26 cellular contexts compared by ENCODE assay signal in the genomic region with DNA sequence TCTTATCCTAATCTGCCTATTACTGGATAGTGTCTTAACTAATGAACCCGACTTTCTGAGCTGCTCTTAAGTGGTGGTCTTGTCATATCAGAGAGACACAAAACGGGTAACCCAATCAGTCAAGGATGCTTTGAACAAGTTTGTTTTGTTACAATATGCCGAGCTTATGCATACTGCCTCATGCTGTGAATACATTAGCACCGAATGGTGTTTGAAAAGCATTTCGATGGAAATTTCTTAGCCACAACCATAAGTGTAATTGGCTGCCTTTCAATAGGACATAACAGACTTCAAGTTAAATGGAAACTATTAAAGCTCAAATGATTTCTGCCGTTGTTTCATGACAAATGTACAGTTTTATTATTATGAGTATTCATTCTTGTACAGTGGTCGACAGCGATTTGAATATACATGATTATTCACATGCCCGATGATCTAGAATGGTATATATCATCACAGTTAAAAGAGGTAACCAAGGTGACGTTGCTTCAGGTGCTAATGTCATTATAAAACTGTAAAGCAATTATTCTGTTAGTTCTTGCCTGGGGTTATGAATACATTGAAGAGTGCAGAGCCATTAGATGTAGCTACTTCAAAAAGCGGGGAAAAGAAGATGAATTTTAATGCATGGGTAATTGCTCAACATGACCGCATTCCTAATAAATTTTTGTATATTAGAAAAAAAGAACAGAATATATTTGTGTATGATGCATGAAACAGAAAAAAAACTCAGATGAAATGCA.
"Had no signal": no experiment of that assay in that cellular context is flagged by ENCODE, and none has a peak within 500 bp of the region (broad histone marks: within the 10 kb centered on the region; RNA-seq: fewer than 3 reads in every experiment).

No MANE protein-coding gene starts in this region.

- H3K9me3 Mint-ChIP-seq: activated CD4-positive, alpha-beta T cell treated with anti-CD3 and anti-CD28 coated beads, Interleukin-2, amount 10 ng/mL, durations not matched to agents 7 days and 5 days; activated CD8-positive, alpha-beta T cell treated with anti-CD3 and anti-CD28 coated beads for 36 hours; activated naive CD8-positive, alpha-beta T cell treated with anti-CD3 and anti-CD28 coated beads, Interleukin-2, amount 50 U/mL, for 24 hours; activated T-helper 1 cell treated with anti-CD3 and anti-CD28 coated beads, Interleukin-12 subunit alpha, Interleukin-12 subunit beta, Interleukin-2, Interleukin-4 antibody, amounts not matched to agents 30 ng/mL and 10 ng/mL and 1 ng/mL, durations not matched to agents 14 hours and 24 hours and 36 hours; mesothelial cell of epicardium; natural killer cell; stimulated activated naive CD8-positive, alpha-beta T cell treated with anti-CD3 and anti-CD28 coated beads, Interleukin-15, Interleukin-2, amounts not matched to agents 100 ng/mL and 50 ng/mL, for 24 hours had no signal

- DNase-seq: activated CD4-positive, alpha-beta T cell treated with anti-CD3 and anti-CD28 coated beads, Interleukin-2, amount 10 ng/mL, durations not matched to agents 7 days and 5 days; activated CD4-positive, CD25-positive, alpha-beta regulatory T cell treated with anti-CD3 and anti-CD28 coated beads, Interleukin-2, amount 50 U/mL, for 72 hours; activated CD8-positive, alpha-beta memory T cell treated with anti-CD3 and anti-CD28 coated beads, Interleukin-2, amount 10 ng/mL, durations not matched to agents 7 days and 5 days; activated CD8-positive, alpha-beta T cell treated with anti-CD3 and anti-CD28 coated beads for 36 hours; activated gamma-delta T cell; activated naive CD4-positive, alpha-beta T cell treated with anti-CD3 and anti-CD28 coated beads, Interleukin-2, amount 50 U/mL, for 16 hours; activated naive CD8-positive, alpha-beta T cell treated with anti-CD3 and anti-CD28 coated beads, Interleukin-2, amount 50 U/mL, for 24 hours; activated T-cell treated with anti-CD3 and anti-CD28 coated beads for 4 hours; cerebellar nuclear complex; hippocampal formation; left ventricle myocardium inferior; natural killer cell; pancreas; psoas muscle; right cardiac atrium; stimulated activated CD4-positive, alpha-beta T cell treated with anti-CD3 and anti-CD28 coated beads, Interleukin-4, amount 100 ng/mL, for 24 hours; substantia nigra; thyroid gland had no signal

- ATAC-seq: activated CD8-positive, alpha-beta memory T cell treated with anti-CD3 and anti-CD28 coated beads, Interleukin-2, amount 10 ng/mL, durations not matched to agents 7 days and 5 days; activated CD8-positive, alpha-beta T cell treated with anti-CD3 and anti-CD28 coated beads for 36 hours; activated naive CD8-positive, alpha-beta T cell treated with anti-CD3 and anti-CD28 coated beads, Interleukin-2, amount 50 U/mL, for 24 hours; natural killer cell; pancreas; psoas muscle; right cardiac atrium had no signal

- FAIRE-seq: frontal cortex, pancreas had no signal

- H3K4me3 Mint-ChIP-seq: activated CD4-positive, alpha-beta T cell treated with anti-CD3 and anti-CD28 coated beads, Interleukin-2, amount 10 ng/mL, durations not matched to agents 7 days and 5 days; activated CD8-positive, alpha-beta memory T cell treated with anti-CD3 and anti-CD28 coated beads, Interleukin-2, amount 10 ng/mL, durations not matched to agents 7 days and 5 days; activated CD8-positive, alpha-beta T cell treated with anti-CD3 and anti-CD28 coated beads for 36 hours; activated naive CD8-positive, alpha-beta T cell treated with anti-CD3 and anti-CD28 coated beads, Interleukin-2, amount 50 U/mL, for 24 hours; activated T-helper 1 cell treated with anti-CD3 and anti-CD28 coated beads, Interleukin-12 subunit alpha, Interleukin-12 subunit beta, Interleukin-2, Interleukin-4 antibody, amounts not matched to agents 30 ng/mL and 10 ng/mL and 1 ng/mL, durations not matched to agents 14 hours and 24 hours and 36 hours; mesothelial cell of epicardium; natural killer cell; stimulated activated naive CD8-positive, alpha-beta T cell treated with anti-CD3 and anti-CD28 coated beads, Interleukin-15, Interleukin-2, amounts not matched to agents 100 ng/mL and 50 ng/mL, for 24 hours had no signal

- H3K27me3 ChIP-seq: neutrophil, thyroid gland had no signal

- H3K36me3 Mint-ChIP-seq: activated CD8-positive, alpha-beta memory T cell treated with anti-CD3 and anti-CD28 coated beads, Interleukin-2, amount 10 ng/mL, durations not matched to agents 7 days and 5 days; mesothelial cell of epicardium; natural killer cell had no signal

- H3K36me3 ChIP-seq: neutrophil, pancreas, thyroid gland had no signal

- H3K4me1 Mint-ChIP-seq: activated CD4-positive, alpha-beta T cell treated with anti-CD3 and anti-CD28 coated beads, Interleukin-2, amount 10 ng/mL, durations not matched to agents 7 days and 5 days; activated CD8-positive, alpha-beta memory T cell treated with anti-CD3 and anti-CD28 coated beads, Interleukin-2, amount 10 ng/mL, durations not matched to agents 7 days and 5 days; activated naive CD8-positive, alpha-beta T cell treated with anti-CD3 and anti-CD28 coated beads, Interleukin-2, amount 50 U/mL, for 24 hours; mesothelial cell of epicardium; natural killer cell had no signal

- H3K9me3 ChIP-seq: esophagus muscularis mucosa, left ventricle myocardium inferior, neutrophil, pancreas, psoas muscle, thyroid gland had no signal

- H3K4me1 ChIP-seq: esophagus muscularis mucosa, left ventricle myocardium inferior, pancreas, psoas muscle, thyroid gland had no signal

- H3K27me3 Mint-ChIP-seq: activated CD4-positive, alpha-beta T cell treated with anti-CD3 and anti-CD28 coated beads, Interleukin-2, amount 10 ng/mL, durations not matched to agents 7 days and 5 days; activated CD8-positive, alpha-beta memory T cell treated with anti-CD3 and anti-CD28 coated beads, Interleukin-2, amount 10 ng/mL, durations not matched to agents 7 days and 5 days; activated CD8-positive, alpha-beta T cell treated with anti-CD3 and anti-CD28 coated beads for 36 hours; stimulated activated naive CD8-positive, alpha-beta T cell treated with anti-CD3 and anti-CD28 coated beads, Interleukin-15, Interleukin-2, amounts not matched to agents 100 ng/mL and 50 ng/mL, for 24 hours had no signal

- H3K4me3 ChIP-seq: coronary artery, esophagus muscularis mucosa, left ventricle myocardium inferior, pancreas, psoas muscle, thyroid gland had no signal

- H3K27ac Mint-ChIP-seq: activated CD4-positive, alpha-beta T cell treated with anti-CD3 and anti-CD28 coated beads, Interleukin-2, amount 10 ng/mL, durations not matched to agents 7 days and 5 days; activated CD8-positive, alpha-beta memory T cell treated with anti-CD3 and anti-CD28 coated beads, Interleukin-2, amount 10 ng/mL, durations not matched to agents 7 days and 5 days; activated CD8-positive, alpha-beta T cell treated with anti-CD3 and anti-CD28 coated beads for 36 hours; activated naive CD8-positive, alpha-beta T cell treated with anti-CD3 and anti-CD28 coated beads, Interleukin-2, amount 50 U/mL, for 24 hours; activated T-helper 1 cell treated with anti-CD3 and anti-CD28 coated beads, Interleukin-12 subunit alpha, Interleukin-12 subunit beta, Interleukin-2, Interleukin-4 antibody, amounts not matched to agents 30 ng/mL and 10 ng/mL and 1 ng/mL, durations not matched to agents 14 hours and 24 hours and 36 hours; mesothelial cell of epicardium; natural killer cell; stimulated activated naive CD8-positive, alpha-beta T cell treated with anti-CD3 and anti-CD28 coated beads, Interleukin-15, Interleukin-2, amounts not matched to agents 100 ng/mL and 50 ng/mL, for 24 hours had no signal

- H3K27ac ChIP-seq: coronary artery, esophagus muscularis mucosa, left ventricle myocardium inferior, neutrophil, pancreas, psoas muscle, thyroid gland, VCaP had no signal
